1 cellular context compared by ENCODE assay signal in the genomic region with DNA sequence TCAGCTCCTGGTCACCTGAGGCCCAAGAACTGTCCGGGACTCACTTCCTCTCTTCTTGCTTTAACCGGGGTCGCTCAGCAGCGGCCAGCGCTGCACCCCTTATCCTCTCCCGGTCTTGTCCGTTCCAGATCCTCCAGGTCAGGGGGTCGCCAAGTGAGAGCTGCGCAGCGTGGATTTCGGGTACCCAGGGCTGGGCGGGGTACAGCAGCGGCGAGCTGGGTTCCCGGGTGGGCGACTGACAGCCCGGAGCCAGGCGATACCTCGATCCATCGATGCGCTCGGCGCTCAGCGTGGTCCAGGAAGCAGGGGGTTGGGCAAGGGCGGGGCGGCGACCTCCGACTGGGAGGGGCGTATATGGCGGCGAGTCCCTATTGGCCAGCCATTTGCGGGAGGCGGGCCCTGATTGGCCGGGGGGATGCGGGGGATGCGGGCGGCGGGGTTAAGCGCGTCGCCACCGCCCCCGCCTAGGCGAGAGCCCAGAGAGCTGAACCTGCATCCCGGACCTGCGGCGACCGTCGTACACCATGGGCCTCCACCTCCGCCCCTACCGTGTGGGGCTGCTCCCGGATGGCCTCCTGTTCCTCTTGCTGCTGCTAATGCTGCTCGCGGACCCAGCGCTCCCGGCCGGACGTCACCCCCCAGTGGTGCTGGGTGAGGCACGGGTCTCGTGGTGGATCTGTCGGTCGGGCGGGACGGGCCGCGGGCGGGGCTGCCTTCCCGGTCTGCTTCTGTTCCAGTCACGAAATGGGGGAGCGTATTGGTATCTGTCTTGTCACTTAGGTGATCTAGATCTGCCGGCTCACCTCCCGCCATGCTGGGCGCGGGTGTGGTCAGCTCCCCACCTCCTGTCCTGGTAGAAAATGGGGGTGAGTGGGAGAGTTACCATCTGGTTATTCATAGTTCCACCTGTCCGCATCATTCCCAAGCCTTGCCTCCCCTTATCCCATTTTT.
TF ChIP-seq lines count a peak whose summit lies in the region.

A gene with protein sequence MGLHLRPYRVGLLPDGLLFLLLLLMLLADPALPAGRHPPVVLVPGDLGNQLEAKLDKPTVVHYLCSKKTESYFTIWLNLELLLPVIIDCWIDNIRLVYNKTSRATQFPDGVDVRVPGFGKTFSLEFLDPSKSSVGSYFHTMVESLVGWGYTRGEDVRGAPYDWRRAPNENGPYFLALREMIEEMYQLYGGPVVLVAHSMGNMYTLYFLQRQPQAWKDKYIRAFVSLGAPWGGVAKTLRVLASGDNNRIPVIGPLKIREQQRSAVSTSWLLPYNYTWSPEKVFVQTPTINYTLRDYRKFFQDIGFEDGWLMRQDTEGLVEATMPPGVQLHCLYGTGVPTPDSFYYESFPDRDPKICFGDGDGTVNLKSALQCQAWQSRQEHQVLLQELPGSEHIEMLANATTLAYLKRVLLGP (plus strand): TSS at position 471 of the 951 bp plus-strand sequence. CDS start 54 bp downstream, at position 525.

TF ChIP-seq in WTC11, 78 proteins besides CTCF, POLR2A, EP300 and RAD21 (continued from another document and continues in another):
- TF ChIP-seq, protein P1, sequence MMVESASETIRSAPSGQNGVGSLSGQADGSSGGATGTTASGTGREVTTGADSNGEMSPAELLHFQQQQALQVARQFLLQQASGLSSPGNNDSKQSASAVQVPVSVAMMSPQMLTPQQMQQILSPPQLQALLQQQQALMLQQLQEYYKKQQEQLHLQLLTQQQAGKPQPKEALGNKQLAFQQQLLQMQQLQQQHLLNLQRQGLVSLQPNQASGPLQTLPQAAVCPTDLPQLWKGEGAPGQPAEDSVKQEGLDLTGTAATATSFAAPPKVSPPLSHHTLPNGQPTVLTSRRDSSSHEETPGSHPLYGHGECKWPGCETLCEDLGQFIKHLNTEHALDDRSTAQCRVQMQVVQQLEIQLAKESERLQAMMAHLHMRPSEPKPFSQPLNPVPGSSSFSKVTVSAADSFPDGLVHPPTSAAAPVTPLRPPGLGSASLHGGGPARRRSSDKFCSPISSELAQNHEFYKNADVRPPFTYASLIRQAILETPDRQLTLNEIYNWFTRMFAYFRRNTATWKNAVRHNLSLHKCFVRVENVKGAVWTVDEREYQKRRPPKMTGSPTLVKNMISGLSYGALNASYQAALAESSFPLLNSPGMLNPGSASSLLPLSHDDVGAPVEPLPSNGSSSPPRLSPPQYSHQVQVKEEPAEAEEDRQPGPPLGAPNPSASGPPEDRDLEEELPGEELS (CRISPR knock-in tag; IDR thresholded peaks at IDR 0.05), result no peak
- TF ChIP-seq, protein P2, sequence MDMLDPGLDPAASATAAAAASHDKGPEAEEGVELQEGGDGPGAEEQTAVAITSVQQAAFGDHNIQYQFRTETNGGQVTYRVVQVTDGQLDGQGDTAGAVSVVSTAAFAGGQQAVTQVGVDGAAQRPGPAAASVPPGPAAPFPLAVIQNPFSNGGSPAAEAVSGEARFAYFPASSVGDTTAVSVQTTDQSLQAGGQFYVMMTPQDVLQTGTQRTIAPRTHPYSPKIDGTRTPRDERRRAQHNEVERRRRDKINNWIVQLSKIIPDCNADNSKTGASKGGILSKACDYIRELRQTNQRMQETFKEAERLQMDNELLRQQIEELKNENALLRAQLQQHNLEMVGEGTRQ (CRISPR knock-in tag; IDR thresholded peaks at IDR 0.05), result no peak
- TF ChIP-seq, protein P3, sequence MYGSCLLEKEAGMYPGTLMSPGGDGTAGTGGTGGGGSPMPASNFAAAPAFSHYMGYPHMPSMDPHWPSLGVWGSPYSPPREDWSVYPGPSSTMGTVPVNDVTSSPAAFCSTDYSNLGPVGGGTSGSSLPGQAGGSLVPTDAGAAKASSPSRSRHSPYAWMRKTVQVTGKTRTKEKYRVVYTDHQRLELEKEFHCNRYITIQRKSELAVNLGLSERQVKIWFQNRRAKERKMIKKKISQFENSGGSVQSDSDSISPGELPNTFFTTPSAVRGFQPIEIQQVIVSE (CRISPR knock-in tag; IDR thresholded peaks at IDR 0.05; ENCODE audit: borderline replicate concordance), result no peak
- TF ChIP-seq, protein P4, sequence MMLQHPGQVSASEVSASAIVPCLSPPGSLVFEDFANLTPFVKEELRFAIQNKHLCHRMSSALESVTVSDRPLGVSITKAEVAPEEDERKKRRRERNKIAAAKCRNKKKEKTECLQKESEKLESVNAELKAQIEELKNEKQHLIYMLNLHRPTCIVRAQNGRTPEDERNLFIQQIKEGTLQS (CRISPR knock-in tag; conservative IDR thresholded peaks at IDR 0.05), result no peak
- TF ChIP-seq ZNF232 (CRISPR knock-in tag; IDR thresholded peaks at IDR 0.05) (no peak), NFYB (CRISPR knock-in tag; conservative IDR thresholded peaks at IDR 0.05; ENCODE audit: low read depth) (peak; percentile 87), ATF1 (CRISPR knock-in tag; IDR thresholded peaks at IDR 0.05) (no peak), TEAD4 (CRISPR knock-in tag; IDR thresholded peaks at IDR 0.05) (no peak), KAT7 (CRISPR knock-in tag; IDR thresholded peaks at IDR 0.05; ENCODE audit: borderline replicate concordance) (no peak), CREM (CRISPR knock-in tag; IDR thresholded peaks at IDR 0.05) (0 out of 2 replicates have a peak, but pooled peaks have one; percentile 49), ESRRA (CRISPR knock-in tag; IDR thresholded peaks at IDR 0.05; ENCODE audit: borderline replicate concordance) (no peak), RELA (CRISPR knock-in tag; IDR thresholded peaks at IDR 0.05; ENCODE audit: borderline replicate concordance) (no peak), ZNF263 (CRISPR knock-in tag; IDR thresholded peaks at IDR 0.05; ENCODE audit: low read depth) (no peak), CBFB (CRISPR knock-in tag; IDR thresholded peaks at IDR 0.05; ENCODE audit: low read depth) (no peak)
- TF ChIP-seq, protein P5, sequence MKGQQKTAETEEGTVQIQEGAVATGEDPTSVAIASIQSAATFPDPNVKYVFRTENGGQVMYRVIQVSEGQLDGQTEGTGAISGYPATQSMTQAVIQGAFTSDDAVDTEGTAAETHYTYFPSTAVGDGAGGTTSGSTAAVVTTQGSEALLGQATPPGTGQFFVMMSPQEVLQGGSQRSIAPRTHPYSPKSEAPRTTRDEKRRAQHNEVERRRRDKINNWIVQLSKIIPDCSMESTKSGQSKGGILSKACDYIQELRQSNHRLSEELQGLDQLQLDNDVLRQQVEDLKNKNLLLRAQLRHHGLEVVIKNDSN (CRISPR knock-in tag; IDR thresholded peaks at IDR 0.05), result no peak
- TF ChIP-seq, protein P6, sequence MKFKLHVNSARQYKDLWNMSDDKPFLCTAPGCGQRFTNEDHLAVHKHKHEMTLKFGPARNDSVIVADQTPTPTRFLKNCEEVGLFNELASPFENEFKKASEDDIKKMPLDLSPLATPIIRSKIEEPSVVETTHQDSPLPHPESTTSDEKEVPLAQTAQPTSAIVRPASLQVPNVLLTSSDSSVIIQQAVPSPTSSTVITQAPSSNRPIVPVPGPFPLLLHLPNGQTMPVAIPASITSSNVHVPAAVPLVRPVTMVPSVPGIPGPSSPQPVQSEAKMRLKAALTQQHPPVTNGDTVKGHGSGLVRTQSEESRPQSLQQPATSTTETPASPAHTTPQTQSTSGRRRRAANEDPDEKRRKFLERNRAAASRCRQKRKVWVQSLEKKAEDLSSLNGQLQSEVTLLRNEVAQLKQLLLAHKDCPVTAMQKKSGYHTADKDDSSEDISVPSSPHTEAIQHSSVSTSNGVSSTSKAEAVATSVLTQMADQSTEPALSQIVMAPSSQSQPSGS (CRISPR knock-in tag; IDR thresholded peaks at IDR 0.05; ENCODE audit: borderline replicate concordance, low read depth), result no peak
- TF ChIP-seq, protein P7, sequence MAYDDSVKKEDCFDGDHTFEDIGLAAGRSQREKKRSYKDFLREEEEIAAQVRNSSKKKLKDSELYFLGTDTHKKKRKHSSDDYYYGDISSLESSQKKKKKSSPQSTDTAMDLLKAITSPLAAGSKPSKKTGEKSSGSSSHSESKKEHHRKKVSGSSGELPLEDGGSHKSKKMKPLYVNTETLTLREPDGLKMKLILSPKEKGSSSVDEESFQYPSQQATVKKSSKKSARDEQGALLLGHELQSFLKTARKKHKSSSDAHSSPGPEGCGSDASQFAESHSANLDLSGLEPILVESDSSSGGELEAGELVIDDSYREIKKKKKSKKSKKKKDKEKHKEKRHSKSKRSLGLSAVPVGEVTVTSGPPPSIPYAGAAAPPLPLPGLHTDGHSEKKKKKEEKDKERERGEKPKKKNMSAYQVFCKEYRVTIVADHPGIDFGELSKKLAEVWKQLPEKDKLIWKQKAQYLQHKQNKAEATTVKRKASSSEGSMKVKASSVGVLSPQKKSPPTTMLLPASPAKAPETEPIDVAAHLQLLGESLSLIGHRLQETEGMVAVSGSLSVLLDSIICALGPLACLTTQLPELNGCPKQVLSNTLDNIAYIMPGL (CRISPR knock-in tag; IDR thresholded peaks at IDR 0.05), result peak; percentile 75; the same call in 1 of the 2 replicates
- TF ChIP-seq, protein P8, sequence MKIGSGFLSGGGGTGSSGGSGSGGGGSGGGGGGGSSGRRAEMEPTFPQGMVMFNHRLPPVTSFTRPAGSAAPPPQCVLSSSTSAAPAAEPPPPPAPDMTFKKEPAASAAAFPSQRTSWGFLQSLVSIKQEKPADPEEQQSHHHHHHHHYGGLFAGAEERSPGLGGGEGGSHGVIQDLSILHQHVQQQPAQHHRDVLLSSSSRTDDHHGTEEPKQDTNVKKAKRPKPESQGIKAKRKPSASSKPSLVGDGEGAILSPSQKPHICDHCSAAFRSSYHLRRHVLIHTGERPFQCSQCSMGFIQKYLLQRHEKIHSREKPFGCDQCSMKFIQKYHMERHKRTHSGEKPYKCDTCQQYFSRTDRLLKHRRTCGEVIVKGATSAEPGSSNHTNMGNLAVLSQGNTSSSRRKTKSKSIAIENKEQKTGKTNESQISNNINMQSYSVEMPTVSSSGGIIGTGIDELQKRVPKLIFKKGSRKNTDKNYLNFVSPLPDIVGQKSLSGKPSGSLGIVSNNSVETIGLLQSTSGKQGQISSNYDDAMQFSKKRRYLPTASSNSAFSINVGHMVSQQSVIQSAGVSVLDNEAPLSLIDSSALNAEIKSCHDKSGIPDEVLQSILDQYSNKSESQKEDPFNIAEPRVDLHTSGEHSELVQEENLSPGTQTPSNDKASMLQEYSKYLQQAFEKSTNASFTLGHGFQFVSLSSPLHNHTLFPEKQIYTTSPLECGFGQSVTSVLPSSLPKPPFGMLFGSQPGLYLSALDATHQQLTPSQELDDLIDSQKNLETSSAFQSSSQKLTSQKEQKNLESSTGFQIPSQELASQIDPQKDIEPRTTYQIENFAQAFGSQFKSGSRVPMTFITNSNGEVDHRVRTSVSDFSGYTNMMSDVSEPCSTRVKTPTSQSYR (CRISPR knock-in tag; IDR thresholded peaks at IDR 0.05), result no peak
- TF ChIP-seq, protein P9, sequence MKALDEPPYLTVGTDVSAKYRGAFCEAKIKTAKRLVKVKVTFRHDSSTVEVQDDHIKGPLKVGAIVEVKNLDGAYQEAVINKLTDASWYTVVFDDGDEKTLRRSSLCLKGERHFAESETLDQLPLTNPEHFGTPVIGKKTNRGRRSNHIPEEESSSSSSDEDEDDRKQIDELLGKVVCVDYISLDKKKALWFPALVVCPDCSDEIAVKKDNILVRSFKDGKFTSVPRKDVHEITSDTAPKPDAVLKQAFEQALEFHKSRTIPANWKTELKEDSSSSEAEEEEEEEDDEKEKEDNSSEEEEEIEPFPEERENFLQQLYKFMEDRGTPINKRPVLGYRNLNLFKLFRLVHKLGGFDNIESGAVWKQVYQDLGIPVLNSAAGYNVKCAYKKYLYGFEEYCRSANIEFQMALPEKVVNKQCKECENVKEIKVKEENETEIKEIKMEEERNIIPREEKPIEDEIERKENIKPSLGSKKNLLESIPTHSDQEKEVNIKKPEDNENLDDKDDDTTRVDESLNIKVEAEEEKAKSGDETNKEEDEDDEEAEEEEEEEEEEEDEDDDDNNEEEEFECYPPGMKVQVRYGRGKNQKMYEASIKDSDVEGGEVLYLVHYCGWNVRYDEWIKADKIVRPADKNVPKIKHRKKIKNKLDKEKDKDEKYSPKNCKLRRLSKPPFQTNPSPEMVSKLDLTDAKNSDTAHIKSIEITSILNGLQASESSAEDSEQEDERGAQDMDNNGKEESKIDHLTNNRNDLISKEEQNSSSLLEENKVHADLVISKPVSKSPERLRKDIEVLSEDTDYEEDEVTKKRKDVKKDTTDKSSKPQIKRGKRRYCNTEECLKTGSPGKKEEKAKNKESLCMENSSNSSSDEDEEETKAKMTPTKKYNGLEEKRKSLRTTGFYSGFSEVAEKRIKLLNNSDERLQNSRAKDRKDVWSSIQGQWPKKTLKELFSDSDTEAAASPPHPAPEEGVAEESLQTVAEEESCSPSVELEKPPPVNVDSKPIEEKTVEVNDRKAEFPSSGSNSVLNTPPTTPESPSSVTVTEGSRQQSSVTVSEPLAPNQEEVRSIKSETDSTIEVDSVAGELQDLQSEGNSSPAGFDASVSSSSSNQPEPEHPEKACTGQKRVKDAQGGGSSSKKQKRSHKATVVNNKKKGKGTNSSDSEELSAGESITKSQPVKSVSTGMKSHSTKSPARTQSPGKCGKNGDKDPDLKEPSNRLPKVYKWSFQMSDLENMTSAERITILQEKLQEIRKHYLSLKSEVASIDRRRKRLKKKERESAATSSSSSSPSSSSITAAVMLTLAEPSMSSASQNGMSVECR (CRISPR knock-in tag; IDR thresholded peaks at IDR 0.05; ENCODE audit: borderline replicate concordance), result no peak; the same call in 1 of the 2 replicates
- TF ChIP-seq, protein P10, sequence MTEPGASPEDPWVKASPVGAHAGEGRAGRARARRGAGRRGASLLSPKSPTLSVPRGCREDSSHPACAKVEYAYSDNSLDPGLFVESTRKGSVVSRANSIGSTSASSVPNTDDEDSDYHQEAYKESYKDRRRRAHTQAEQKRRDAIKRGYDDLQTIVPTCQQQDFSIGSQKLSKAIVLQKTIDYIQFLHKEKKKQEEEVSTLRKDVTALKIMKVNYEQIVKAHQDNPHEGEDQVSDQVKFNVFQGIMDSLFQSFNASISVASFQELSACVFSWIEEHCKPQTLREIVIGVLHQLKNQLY (CRISPR knock-in tag; IDR thresholded peaks at IDR 0.05), result no peak
- TF ChIP-seq, protein P11, sequence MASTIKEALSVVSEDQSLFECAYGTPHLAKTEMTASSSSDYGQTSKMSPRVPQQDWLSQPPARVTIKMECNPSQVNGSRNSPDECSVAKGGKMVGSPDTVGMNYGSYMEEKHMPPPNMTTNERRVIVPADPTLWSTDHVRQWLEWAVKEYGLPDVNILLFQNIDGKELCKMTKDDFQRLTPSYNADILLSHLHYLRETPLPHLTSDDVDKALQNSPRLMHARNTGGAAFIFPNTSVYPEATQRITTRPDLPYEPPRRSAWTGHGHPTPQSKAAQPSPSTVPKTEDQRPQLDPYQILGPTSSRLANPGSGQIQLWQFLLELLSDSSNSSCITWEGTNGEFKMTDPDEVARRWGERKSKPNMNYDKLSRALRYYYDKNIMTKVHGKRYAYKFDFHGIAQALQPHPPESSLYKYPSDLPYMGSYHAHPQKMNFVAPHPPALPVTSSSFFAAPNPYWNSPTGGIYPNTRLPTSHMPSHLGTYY (CRISPR knock-in tag; IDR thresholded peaks at IDR 0.05), result no peak
- TF ChIP-seq, protein P12, sequence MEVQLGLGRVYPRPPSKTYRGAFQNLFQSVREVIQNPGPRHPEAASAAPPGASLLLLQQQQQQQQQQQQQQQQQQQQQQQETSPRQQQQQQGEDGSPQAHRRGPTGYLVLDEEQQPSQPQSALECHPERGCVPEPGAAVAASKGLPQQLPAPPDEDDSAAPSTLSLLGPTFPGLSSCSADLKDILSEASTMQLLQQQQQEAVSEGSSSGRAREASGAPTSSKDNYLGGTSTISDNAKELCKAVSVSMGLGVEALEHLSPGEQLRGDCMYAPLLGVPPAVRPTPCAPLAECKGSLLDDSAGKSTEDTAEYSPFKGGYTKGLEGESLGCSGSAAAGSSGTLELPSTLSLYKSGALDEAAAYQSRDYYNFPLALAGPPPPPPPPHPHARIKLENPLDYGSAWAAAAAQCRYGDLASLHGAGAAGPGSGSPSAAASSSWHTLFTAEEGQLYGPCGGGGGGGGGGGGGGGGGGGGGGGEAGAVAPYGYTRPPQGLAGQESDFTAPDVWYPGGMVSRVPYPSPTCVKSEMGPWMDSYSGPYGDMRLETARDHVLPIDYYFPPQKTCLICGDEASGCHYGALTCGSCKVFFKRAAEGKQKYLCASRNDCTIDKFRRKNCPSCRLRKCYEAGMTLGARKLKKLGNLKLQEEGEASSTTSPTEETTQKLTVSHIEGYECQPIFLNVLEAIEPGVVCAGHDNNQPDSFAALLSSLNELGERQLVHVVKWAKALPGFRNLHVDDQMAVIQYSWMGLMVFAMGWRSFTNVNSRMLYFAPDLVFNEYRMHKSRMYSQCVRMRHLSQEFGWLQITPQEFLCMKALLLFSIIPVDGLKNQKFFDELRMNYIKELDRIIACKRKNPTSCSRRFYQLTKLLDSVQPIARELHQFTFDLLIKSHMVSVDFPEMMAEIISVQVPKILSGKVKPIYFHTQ (CRISPR knock-in tag; IDR thresholded peaks at IDR 0.05), result no peak
